In genomic region chr14:80110721-80111120, GRCh38 we compare ENCODE assay signal across 18 cellular contexts.
DNase-seq lines count a peak whose midpoint lies in the region; TF ChIP-seq lines count a peak whose summit lies in the region.
"Had no signal": no experiment of that assay in that cellular context is flagged by ENCODE, and none has a peak within 500 bp of the region (broad histone marks: within the 10 kb centered on the region; RNA-seq: fewer than 3 reads in every experiment).

No MANE protein-coding gene starts in this region.

- H3K4me3 ChIP-seq in LNCaP clone FGC (ENCODE audit: low read depth, low read length): no peak overlapping the region
- H3K4me3 ChIP-seq: A549, GM23338 had no signal

- DNase-seq in NCI-H2171 treated with DMSO at 0.1 percent for 48 hours (lab: John Stamatoyannopoulos, UW) (peak; percentile 40), NCI-H2171 (lab: John Stamatoyannopoulos, UW) (no peak), Ammon's horn (ENCODE audit: low spot score) (peak; percentile 15), LNCaP clone FGC (ENCODE audit: low read depth) (peak; percentile 1), left kidney (ENCODE audit: low read depth, low spot score) (peak; percentile 18), GM03348 (ENCODE audit: low spot score) (no peak)
- DNase-seq in stimulated activated CD4-positive, alpha-beta T cell treated with anti-CD3 and anti-CD28 coated beads, Interleukin-4, amount 100 ng/mL, for 1 hour: no peak
- DNase-seq: 8988T; ACHN; AML-193; Calu3; CD4-positive, alpha-beta memory T cell; COR-L47; DMS53; DMS79 treated with DMSO at 0.1 percent for 48 hours; H9 had no signal

- TF ChIP-seq CTCF in LNCaP clone FGC (IDR thresholded peaks at IDR 0.05; ENCODE audit: control insufficient read depth, extremely low read depth, insufficient read depth): no peak

Comparison
In these comparisons a context has a peak if more than half of its experiments do, and no peak if none do; other contexts are left out.
1. DNase-seq: peak in NCI-H2171 treated with DMSO at 0.1 percent for 48 hours (single experiment), Ammon's horn (single experiment), LNCaP clone FGC (single experiment) and left kidney (single experiment); none in NCI-H2171 (single experiment), GM03348 (single experiment) and stimulated activated CD4-positive, alpha-beta T cell treated with anti-CD3 and anti-CD28 coated beads, Interleukin-4, amount 100 ng/mL, for 1 hour (single experiment).